ENCODE assay signal across 9 cellular contexts in genomic region chr4:70505152-70505748, GRCh38. TPM values are rescaled to one million over a fixed set of nuclear protein-coding genes. Genes with fewer than 3 reads are reported as not detected.
A peak's percentile ranks its signal among the peaks of the same experiment; 100 is the strongest.
DNase-seq lines count a peak whose midpoint lies in the region; ATAC-seq and TF ChIP-seq lines count a peak whose summit lies in the region.
"Had no signal": no experiment of that assay in that cellular context is flagged by ENCODE, and none has a peak within 500 bp of the region (broad histone marks: within the 10 kb centered on the region; RNA-seq: fewer than 3 reads in every experiment).

No MANE protein-coding gene starts in this region.

- ATAC-seq in GM21786 (IDR thresholded peaks at IDR 0.05; ENCODE audit: unreplicated experiment) (peak; percentile 90), body of pancreas (peak; percentile 82)

- H3K36me3 ChIP-seq in KMS-11 (ENCODE audit: insufficient read depth) (no peaks in the 10 kb centered on the region), body of pancreas (replicated peaks in 1 of 2; ENCODE audit: insufficient read depth in 1 of 2, low read depth in 2 of 2) (no peaks in the 10 kb centered on the region)
- H3K36me3 ChIP-seq: BLaER1 treated with 17β-estradiol and CSF1 and Interleukin-3, amounts not matched to agents 10 nM and 100 nM had no signal

- H4K20me1 ChIP-seq in KMS-11 (ENCODE audit: insufficient read depth) = no peaks in the 10 kb centered on the region
- H4K20me1 ChIP-seq: BLaER1 treated with 17β-estradiol and CSF1 and Interleukin-3, amounts not matched to agents 10 nM and 100 nM had no signal

- H3K9ac ChIP-seq in KMS-11 = no peak overlapping the region
- H3K9ac ChIP-seq: BLaER1 treated with 17β-estradiol and CSF1 and Interleukin-3, amounts not matched to agents 10 nM and 100 nM had no signal

- no peak overlapping the region for H3K4me3 ChIP-seq in KMS-11 (IDR thresholded peaks at IDR 0.05; ENCODE audit: insufficient read depth, low read depth, low read length)
- no peak overlapping the region for H3K4me3 ChIP-seq in body of pancreas
- H3K4me3 ChIP-seq: BLaER1 treated with 17β-estradiol and CSF1 and Interleukin-3, amounts not matched to agents 10 nM and 100 nM had no signal

- peak; percentile 3 for DNase-seq in DMS79 treated with DMSO at 0.1 percent for 48 hours (lab: John Stamatoyannopoulos, UW)
- DNase-seq in DMS79 (lab: John Stamatoyannopoulos, UW) = no peak
- peak; percentile 32 for DNase-seq in T-helper 9 cell
- DNase-seq in body of pancreas = peak; percentile 45 to 72 (median 61)
- DNase-seq in inferior parietal cortex (ENCODE audit: extremely low spot score) = peak; percentile 72
- peak; percentile 21 to 39 for DNase-seq in stimulated activated CD4-positive, alpha-beta T cell treated with anti-CD3 and anti-CD28 coated beads, Interleukin-1b, Interleukin-23, amount 100 ng/mL, for 4 hours (ENCODE audit: low read depth in 2 of 2)

- TF ChIP-seq CTCF in KMS-11 (conservative IDR thresholded peaks at IDR 0.05; ENCODE audit: low read depth, low read length) (peak; percentile 99), body of pancreas (IDR thresholded peaks at IDR 0.05) (peak; percentile 55 to 83 (median 81))

- no peaks in the 10 kb centered on the region for H3K9me3 ChIP-seq in body of pancreas
- H3K9me3 ChIP-seq: BLaER1 treated with 17β-estradiol and CSF1 and Interleukin-3, amounts not matched to agents 10 nM and 100 nM had no signal

- H3K4me1 ChIP-seq in KMS-11 (ENCODE audit: low read depth, poor library complexity, severe bottlenecking) (peaks cover 6% of the 10 kb centered on the region), body of pancreas (no peaks in the 10 kb centered on the region)
- H3K4me1 ChIP-seq: BLaER1 treated with 17β-estradiol and CSF1 and Interleukin-3, amounts not matched to agents 10 nM and 100 nM had no signal

- TF ChIP-seq POLR2A in body of pancreas (IDR thresholded peaks at IDR 0.05) = no peak

- 2% methylated on average over 7 of the region's 7 CpGs for WGBS in body of pancreas, 2 donors

- no peak overlapping the region for H3K4me2 ChIP-seq in KMS-11
- H3K4me2 ChIP-seq: BLaER1 treated with 17β-estradiol and CSF1 and Interleukin-3, amounts not matched to agents 10 nM and 100 nM had no signal

- intact Hi-C loops in body of pancreas (cut with DNase I) = loop anchor here (10.0 kb wide), 1 partner anchor 810 kb away; no protein-coding TSS in a partner anchor

- no peaks in the 10 kb centered on the region for H3K79me2 ChIP-seq in KMS-11 (ENCODE audit: insufficient read depth, low read depth)

- H3K27me3 ChIP-seq in KMS-11 (ENCODE audit: insufficient read depth, low read depth) = no peaks in the 10 kb centered on the region
- no peaks in the 10 kb centered on the region for H3K27me3 ChIP-seq in body of pancreas
- H3K27me3 ChIP-seq: BLaER1 treated with 17β-estradiol and CSF1 and Interleukin-3, amounts not matched to agents 10 nM and 100 nM had no signal

- H3K27ac ChIP-seq in KMS-11 (no peak overlapping the region), body of pancreas (no peak overlapping the region)
- H3K27ac ChIP-seq: BLaER1 treated with 17β-estradiol and CSF1 and Interleukin-3, amounts not matched to agents 10 nM and 100 nM had no signal

- H2AFZ ChIP-seq in KMS-11 (ENCODE audit: low read depth) = no peak overlapping the region

RNA-seq across cellular contexts. Expression of gene AMTN, which starts 13.1 kb away (rescaled TPM):
- not detected for total RNA-seq in body of pancreas

RNA-seq across cellular contexts. Expression of gene MUC7, which starts 33.3 kb away (rescaled TPM):
- not detected for total RNA-seq in body of pancreas
